1 cellular context compared by ENCODE assay signal in the genomic region with DNA sequence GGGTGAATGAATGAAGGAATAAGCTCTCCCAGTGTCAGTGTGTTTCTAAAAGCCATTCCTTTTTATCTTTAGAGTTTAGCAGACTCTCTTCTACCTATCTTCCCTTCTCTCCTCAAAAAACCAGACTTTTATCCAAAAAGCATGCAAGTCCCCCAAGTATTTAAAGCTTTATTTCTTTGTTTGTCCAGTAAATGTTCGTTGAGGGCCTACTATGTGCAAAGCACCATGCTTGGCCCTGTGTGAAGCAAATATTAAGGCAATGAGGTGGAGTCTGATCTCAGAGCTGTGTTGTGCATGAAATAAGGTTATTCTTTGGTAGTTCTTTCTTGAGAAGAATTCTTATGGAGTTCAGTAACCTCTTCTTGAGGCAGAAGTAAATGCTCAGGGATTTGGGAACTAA.
TF ChIP-seq lines count a peak whose summit lies in the region.

No MANE protein-coding gene starts in this region.

TF ChIP-seq in A549, 52 proteins besides CTCF, POLR2A, EP300 and RAD21:
- TF ChIP-seq JUNB (IDR thresholded peaks at IDR 0.05): no peak
- no peak for TF ChIP-seq TFCP2L1 (CRISPR knock-in tag; IDR thresholded peaks at IDR 0.05)
- no peak for TF ChIP-seq MAZ (IDR thresholded peaks at IDR 0.05; ENCODE audit: borderline replicate concordance, low read depth, low read length)
- no peak for TF ChIP-seq FOXS1 (CRISPR knock-in tag; IDR thresholded peaks at IDR 0.05)
- TF ChIP-seq MAFK (IDR thresholded peaks at IDR 0.05; ENCODE audit: partially characterized antibody): no peak
- no peak for TF ChIP-seq BHLHE40 (IDR thresholded peaks at IDR 0.05; ENCODE audit: low read depth, low read length)
- TF ChIP-seq HOXB13 (CRISPR knock-in tag; IDR thresholded peaks at IDR 0.05; ENCODE audit: low read depth): no peak
- TF ChIP-seq RNF2 (IDR thresholded peaks at IDR 0.05; ENCODE audit: borderline replicate concordance, low read depth): no peak
- TF ChIP-seq MYC (IDR thresholded peaks at IDR 0.05; ENCODE audit: borderline replicate concordance, low read length): no peak
- no peak for TF ChIP-seq NPAS2 (CRISPR knock-in tag; IDR thresholded peaks at IDR 0.05; ENCODE audit: borderline replicate concordance)
- TF ChIP-seq KDM5A (IDR thresholded peaks at IDR 0.05): no peak
- TF ChIP-seq, protein P1, sequence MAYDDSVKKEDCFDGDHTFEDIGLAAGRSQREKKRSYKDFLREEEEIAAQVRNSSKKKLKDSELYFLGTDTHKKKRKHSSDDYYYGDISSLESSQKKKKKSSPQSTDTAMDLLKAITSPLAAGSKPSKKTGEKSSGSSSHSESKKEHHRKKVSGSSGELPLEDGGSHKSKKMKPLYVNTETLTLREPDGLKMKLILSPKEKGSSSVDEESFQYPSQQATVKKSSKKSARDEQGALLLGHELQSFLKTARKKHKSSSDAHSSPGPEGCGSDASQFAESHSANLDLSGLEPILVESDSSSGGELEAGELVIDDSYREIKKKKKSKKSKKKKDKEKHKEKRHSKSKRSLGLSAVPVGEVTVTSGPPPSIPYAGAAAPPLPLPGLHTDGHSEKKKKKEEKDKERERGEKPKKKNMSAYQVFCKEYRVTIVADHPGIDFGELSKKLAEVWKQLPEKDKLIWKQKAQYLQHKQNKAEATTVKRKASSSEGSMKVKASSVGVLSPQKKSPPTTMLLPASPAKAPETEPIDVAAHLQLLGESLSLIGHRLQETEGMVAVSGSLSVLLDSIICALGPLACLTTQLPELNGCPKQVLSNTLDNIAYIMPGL (CRISPR knock-in tag; IDR thresholded peaks at IDR 0.05; ENCODE audit: borderline replicate concordance): no peak
- no peak for TF ChIP-seq CEBPB (IDR thresholded peaks at IDR 0.05)
- TF ChIP-seq, protein P2, sequence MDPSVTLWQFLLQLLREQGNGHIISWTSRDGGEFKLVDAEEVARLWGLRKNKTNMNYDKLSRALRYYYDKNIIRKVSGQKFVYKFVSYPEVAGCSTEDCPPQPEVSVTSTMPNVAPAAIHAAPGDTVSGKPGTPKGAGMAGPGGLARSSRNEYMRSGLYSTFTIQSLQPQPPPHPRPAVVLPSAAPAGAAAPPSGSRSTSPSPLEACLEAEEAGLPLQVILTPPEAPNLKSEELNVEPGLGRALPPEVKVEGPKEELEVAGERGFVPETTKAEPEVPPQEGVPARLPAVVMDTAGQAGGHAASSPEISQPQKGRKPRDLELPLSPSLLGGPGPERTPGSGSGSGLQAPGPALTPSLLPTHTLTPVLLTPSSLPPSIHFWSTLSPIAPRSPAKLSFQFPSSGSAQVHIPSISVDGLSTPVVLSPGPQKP (IDR thresholded peaks at IDR 0.05; ENCODE audit: low read depth, low read length): no peak
- TF ChIP-seq FOSL2 (IDR thresholded peaks at IDR 0.05): no peak
- no peak for TF ChIP-seq FOSL2 (CRISPR knock-in tag; IDR thresholded peaks at IDR 0.05)
- no peak for TF ChIP-seq ZNF302 (CRISPR knock-in tag; IDR thresholded peaks at IDR 0.05)
- TF ChIP-seq, protein P3, sequence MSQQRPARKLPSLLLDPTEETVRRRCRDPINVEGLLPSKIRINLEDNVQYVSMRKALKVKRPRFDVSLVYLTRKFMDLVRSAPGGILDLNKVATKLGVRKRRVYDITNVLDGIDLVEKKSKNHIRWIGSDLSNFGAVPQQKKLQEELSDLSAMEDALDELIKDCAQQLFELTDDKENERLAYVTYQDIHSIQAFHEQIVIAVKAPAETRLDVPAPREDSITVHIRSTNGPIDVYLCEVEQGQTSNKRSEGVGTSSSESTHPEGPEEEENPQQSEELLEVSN (IDR thresholded peaks at IDR 0.05; ENCODE audit: borderline replicate concordance, low read depth): no peak
